8 cellular contexts compared by ENCODE assay signal in the genomic region with DNA sequence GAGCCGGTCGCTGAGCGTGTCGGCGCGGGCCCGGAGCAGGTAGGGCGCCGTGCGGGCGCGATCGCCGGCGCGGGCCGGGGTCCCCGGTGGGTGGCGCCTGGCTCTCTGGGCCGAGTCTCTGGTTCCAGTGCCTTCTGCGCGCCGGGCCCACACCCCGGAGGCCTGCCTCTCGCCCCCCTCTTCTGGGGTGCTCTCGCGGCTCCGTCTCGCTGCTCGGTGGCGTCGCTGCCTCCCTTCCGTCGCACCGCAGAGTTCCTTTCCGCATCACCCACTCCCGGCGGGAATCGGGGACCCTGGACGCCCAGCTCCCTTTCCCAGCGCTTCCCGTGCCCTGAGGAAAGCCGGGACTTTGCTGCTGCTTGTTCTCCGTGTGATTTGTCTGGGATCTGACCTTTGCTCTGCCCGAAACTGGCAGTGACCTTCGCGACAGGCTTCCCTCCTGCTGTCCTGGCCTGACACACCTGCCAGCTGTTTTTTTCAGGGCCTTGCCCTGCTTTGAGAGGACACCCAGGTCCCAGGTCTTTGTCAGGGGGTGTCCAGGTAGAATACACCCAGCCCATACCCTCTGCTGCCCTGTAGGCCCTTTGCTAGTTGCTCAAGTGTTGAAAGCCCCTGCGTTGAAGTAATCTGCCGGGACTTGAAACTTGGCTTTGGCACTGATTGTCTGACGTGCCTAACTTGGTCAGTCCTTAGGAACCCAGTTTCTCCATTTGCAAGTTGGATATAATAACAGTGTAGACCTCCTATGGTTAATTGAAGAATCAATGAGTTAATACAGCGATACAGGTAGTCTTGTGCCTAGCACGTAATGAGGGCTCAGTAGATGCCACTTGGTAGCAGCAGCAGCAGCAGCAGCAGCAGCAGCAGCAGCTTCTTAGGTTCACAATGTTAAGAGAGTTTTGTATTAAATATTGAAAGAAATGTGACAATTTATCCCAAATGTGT. TPM values are rescaled to one million over a fixed set of nuclear protein-coding genes. Genes with fewer than 3 reads are reported as not detected.
DNase-seq lines count a peak whose midpoint lies in the region; ATAC-seq and TF ChIP-seq lines count a peak whose summit lies in the region.

No MANE protein-coding gene starts in this region.

- peaks cover 38% of the 10 kb centered on the region for H3K79me2 ChIP-seq in fibroblast of lung (ENCODE audit: control insufficient read depth, insufficient read depth, low read length)

- H3K27ac Mint-ChIP-seq in HFFc6 (peak overlapping the region; percentile 92), natural killer cell (peak overlapping the region; percentile 96 to 98)

- peak overlapping the region; percentile 90 for H3K27ac ChIP-seq in fibroblast of lung (ENCODE audit: insufficient read depth, low read length)

- H2AFZ ChIP-seq in fibroblast of lung (ENCODE audit: low read length) = peak overlapping the region; percentile 68

- ATAC-seq in natural killer cell = peak; percentile 43 to 61 (median 56)

- H3K4me2 ChIP-seq in fibroblast of lung (ENCODE audit: extremely low read depth, insufficient read depth, low read length) = peak overlapping the region; percentile 82

- H3K4me1 Mint-ChIP-seq in HFFc6 (ENCODE audit: low read depth) = peaks cover 49% of the 10 kb centered on the region
- peaks cover 36 to 41% of the 10 kb centered on the region in 2 donors for H3K4me1 Mint-ChIP-seq in natural killer cell

- H3K9me3 ChIP-seq in fibroblast of lung (ENCODE audit: control insufficient read depth, insufficient read depth, low read depth, low read length) = no peaks in the 10 kb centered on the region

- H3K4me3 Mint-ChIP-seq in HFFc6 = peak overlapping the region; percentile 100
- H3K4me3 Mint-ChIP-seq in natural killer cell = peak overlapping the region; percentile 99

- H3K27me3 ChIP-seq in fibroblast of lung (ENCODE audit: control insufficient read depth, insufficient read depth, low read length) = no peaks in the 10 kb centered on the region

- peaks cover 2% of the 10 kb centered on the region for H3K27me3 Mint-ChIP-seq in HFFc6 (ENCODE audit: insufficient read depth)
- H3K27me3 Mint-ChIP-seq in natural killer cell (ENCODE audit: low read depth in 2 of 2) = no peaks in the 10 kb centered on the region

- intact Hi-C loops in natural killer cell (cut with micrococcal nuclease) = loop anchor here (5.0 kb wide), 2 partner anchors 133 to 483 kb away; partner anchors contain the start of gene RDX

- H3K9ac ChIP-seq in fibroblast of lung (ENCODE audit: insufficient read depth, low read length) = peak overlapping the region; percentile 86

- H3K9me3 Mint-ChIP-seq in HFFc6 (no peaks in the 10 kb centered on the region), natural killer cell (no peaks in the 10 kb centered on the region)

- DNase-seq in NCI-H1105 treated with DMSO at 0.1 percent for 48 hours (lab: John Stamatoyannopoulos, UW) (peak; percentile 47), NCI-H1105 (lab: John Stamatoyannopoulos, UW) (no peak), HFFc6 (no peak), NAMALWA (ENCODE audit: low spot score) (peak; percentile 60), fibroblast of lung (ENCODE audit: low read depth in 2 of 2) (peak; percentile 36 to 50), natural killer cell (no peak), cerebellum (ENCODE audit: low spot score) (no peak)
- peak; percentile 55 to 56 for DNase-seq in activated T-cell treated with anti-CD3 and anti-CD28 coated beads, Interleukin-2, amount 50 U/mL, for 48 hours

- H3K36me3 ChIP-seq in fibroblast of lung (ENCODE audit: control insufficient read depth, insufficient read depth, low read length) = no peaks in the 10 kb centered on the region

- peak overlapping the region; percentile 56 to 99 (median 92) for H3K4me3 ChIP-seq in fibroblast of lung (replicated peaks in 1 of 4; ENCODE audit: control extremely low read depth in 1 of 4, insufficient read depth in 1 of 4, low read depth in 3 of 4, low read length in 4 of 4)

- H3K36me3 Mint-ChIP-seq in HFFc6 (ENCODE audit: low read depth) = no peaks in the 10 kb centered on the region; the same call in 1 of the 2 replicates
- no peaks in the 10 kb centered on the region for H3K36me3 Mint-ChIP-seq in natural killer cell

- peak; percentile 6; the same call in 1 of the 2 replicates for TF ChIP-seq CTCF in HFFc6 (IDR thresholded peaks at IDR 0.05)
- TF ChIP-seq CTCF in fibroblast of lung (conservative IDR thresholded peaks at IDR 0.05 in 1 of 2, IDR thresholded peaks at IDR 0.05 in 1 of 2; ENCODE audit: low read depth in 1 of 2, low read length in 2 of 2) = no peak
- peak; percentile 27 for TF ChIP-seq CTCF in natural killer cell (IDR thresholded peaks at IDR 0.05)

- peaks cover 5% of the 10 kb centered on the region for H3K4me1 ChIP-seq in fibroblast of lung (ENCODE audit: control insufficient read depth, extremely low read depth, insufficient read depth, low read length)

- H4K20me1 ChIP-seq in fibroblast of lung (ENCODE audit: control insufficient read depth, extremely low read depth, insufficient read depth, low read length) = no peaks in the 10 kb centered on the region

RNA-seq across cellular contexts. Expression of gene FDX1, which starts 0.8 kb away (rescaled TPM):
- 10 to 100 TPM in 1 of 6 experiments, 1 to 10 TPM in 5; 7.3 to 10.3 (median 9.5) TPM for total RNA-seq in HFFc6 (2021; fragmentation: NEBNext Ultra II Directional; extraction: Animal tissue kit (Norgen Biotek cat#: 25700))
- total RNA-seq in fibroblast of lung (9.2 and 11.4 TPM in 2 replicates), natural killer cell (1 to 10 TPM; 6.7 to 7.9 (median 7.8) TPM), cerebellum (8.4 TPM)
- 8.3 and 9.9 TPM in 2 replicates for polyA plus RNA-seq in fibroblast of lung
- polyA plus RNA-seq in fibroblast of lung (2012) = 9.1 and 12.6 TPM in 2 replicates
- polyA minus RNA-seq in fibroblast of lung (ENCODE audit: low replicate concordance) = 0.30 and 0.35 TPM in 2 replicates

Comparison
In these comparisons a context has a peak if more than half of its experiments do, and no peak if none do; other contexts are left out.
1. DNase-seq: peak in NCI-H1105 treated with DMSO at 0.1 percent for 48 hours (single experiment), NAMALWA (single experiment), activated T-cell treated with anti-CD3 and anti-CD28 coated beads, Interleukin-2, amount 50 U/mL, for 48 hours (2 of 2) and fibroblast of lung (2 of 2); none in NCI-H1105 (single experiment), HFFc6 (single experiment), natural killer cell (single experiment) and cerebellum (single experiment).
2. CTCF ChIP-seq: peak in HFFc6 (single experiment) and natural killer cell (single experiment); none in fibroblast of lung (0 of 2).